Comparison of ENCODE assay signal across 8 cellular contexts in genomic region chr11:8963569-8964323, GRCh38. TPM values are rescaled to one million over a fixed set of nuclear protein-coding genes. Genes with fewer than 3 reads are reported as not detected.
A peak's percentile ranks its signal among the peaks of the same experiment; 100 is the strongest.
DNase-seq lines count a peak whose midpoint lies in the region; FAIRE-seq and TF ChIP-seq lines count a peak whose summit lies in the region.

No MANE protein-coding gene starts in this region.

- H3K79me2 ChIP-seq in Loucy (ENCODE audit: insufficient read depth, low read length) = peaks cover 45% of the 10 kb centered on the region
- H3K79me2 ChIP-seq in SK-N-SH (ENCODE audit: insufficient read depth) = peaks cover 55% of the 10 kb centered on the region

- peak overlapping the region; percentile 93 for H3K4me3 ChIP-seq in H7 (ENCODE audit: insufficient read depth, low read depth, low read length)
- H3K4me3 ChIP-seq in Loucy (ENCODE audit: low read length, poor library complexity, severe bottlenecking) = peak overlapping the region; percentile 97
- peak overlapping the region; percentile 68 to 93 for H3K4me3 ChIP-seq in SK-N-SH (ENCODE audit: low read depth in 2 of 2, low read length in 1 of 2)
- peak overlapping the region; percentile 78 for H3K4me3 ChIP-seq in cardiac muscle cell

- TF ChIP-seq CTCF in Loucy (conservative IDR thresholded peaks at IDR 0.05; ENCODE audit: low read length) = no peak
- TF ChIP-seq CTCF in SK-N-SH (IDR thresholded peaks at IDR 0.05) = no peak
- TF ChIP-seq CTCF in cardiac muscle cell (IDR thresholded peaks at IDR 0.05; ENCODE audit: low read depth, low read length) = no peak
- no peak for TF ChIP-seq CTCF in progenitor cell of endocrine pancreas (IDR thresholded peaks at IDR 0.05; ENCODE audit: unreplicated experiment)

- H3K27ac ChIP-seq in SK-N-SH (ENCODE audit: low read depth in 2 of 2, low read length in 1 of 2) = peak overlapping the region; percentile 72 to 83
- peak overlapping the region; percentile 88 for H3K27ac ChIP-seq in cardiac muscle cell

- H2AFZ ChIP-seq in Loucy (ENCODE audit: low read length) (peak overlapping the region; percentile 97), SK-N-SH (ENCODE audit: low read depth) (peak overlapping the region; percentile 43)

- H3K9me2 ChIP-seq in Loucy (replicated peaks; ENCODE audit: low read depth, low read length) (no peaks in the 10 kb centered on the region), SK-N-SH (no peaks in the 10 kb centered on the region)

- WGBS in SK-N-SH (ENCODE audit: low lambda C conversion rate) = 5% methylated on average over 13 of the region's 39 CpGs

- peak overlapping the region; percentile 89 for H3K9ac ChIP-seq in Loucy (ENCODE audit: low read depth, low read length, poor library complexity, severe bottlenecking)
- H3K9ac ChIP-seq in SK-N-SH = peak overlapping the region; percentile 82

- H3K4me3 Mint-ChIP-seq in activated naive CD8-positive, alpha-beta T cell treated with anti-CD3 and anti-CD28 coated beads for 36 hours = peak overlapping the region; percentile 99
- H3K4me3 Mint-ChIP-seq in progenitor cell of endocrine pancreas (ENCODE audit: low read depth) = peak overlapping the region; percentile 89

- H3K4me1 ChIP-seq in Loucy (ENCODE audit: insufficient read depth, low read length, poor library complexity, severe bottlenecking) = peaks cover 30% of the 10 kb centered on the region
- peaks cover 10 to 13% of the 10 kb centered on the region in 2 experiments; a peak in 3 of 4 replicates for H3K4me1 ChIP-seq in SK-N-SH (ENCODE audit: control insufficient read depth in 1 of 2, insufficient read depth in 2 of 2, low read depth in 1 of 2, low read length in 1 of 2)
- H3K4me1 ChIP-seq in cardiac muscle cell (ENCODE audit: low read depth) = peaks cover 6% of the 10 kb centered on the region

- H3K9me3 ChIP-seq in Loucy (ENCODE audit: insufficient read depth, low read depth, low read length) = no peaks in the 10 kb centered on the region
- no peaks in the 10 kb centered on the region for H3K9me3 ChIP-seq in SK-N-SH
- H3K9me3 ChIP-seq in cardiac muscle cell (ENCODE audit: low read depth) = no peaks in the 10 kb centered on the region

- no peaks in the 10 kb centered on the region for H3K9me3 Mint-ChIP-seq in activated naive CD8-positive, alpha-beta T cell treated with anti-CD3 and anti-CD28 coated beads for 36 hours
- no peaks in the 10 kb centered on the region for H3K9me3 Mint-ChIP-seq in progenitor cell of endocrine pancreas (ENCODE audit: low read depth)

- DNase-seq in ELR (ENCODE audit: low read depth) (peak; percentile 77), H7 (peak; percentile 94), SK-N-SH (peak; percentile 85), cardiac muscle cell (ENCODE audit: low read depth in 1 of 2, low spot score in 1 of 2) (peak in 1 of 2 donors; percentile 90), progenitor cell of endocrine pancreas (ENCODE audit: low spot score, unreplicated experiment) (peak; percentile 59), urothelium cell line (ENCODE audit: low spot score) (peak; percentile 86)
- DNase-seq in activated naive CD8-positive, alpha-beta T cell treated with anti-CD3 and anti-CD28 coated beads for 36 hours = peak; percentile 80

- H4K20me1 ChIP-seq in Loucy (ENCODE audit: insufficient read depth, low read length, poor library complexity, severe bottlenecking) (peaks cover 25% of the 10 kb centered on the region), SK-N-SH (ENCODE audit: insufficient read depth) (no peaks in the 10 kb centered on the region)

- FAIRE-seq in urothelium cell line (lab: Jason Lieb, UNC) = no peak

- POLR2A ChIA-PET in SK-N-SH (lab: Yijun Ruan, JAX) = interaction anchor here (0.7 to 2.0 kb wide), 4 partner anchors 17 to 497 kb away, joined by 3 to 6 read pairs (median 4); partner anchors contain the start of gene ZNF143

- peaks cover 36% of the 10 kb centered on the region for H3K4me1 Mint-ChIP-seq in activated naive CD8-positive, alpha-beta T cell treated with anti-CD3 and anti-CD28 coated beads for 36 hours
- peaks cover 12% of the 10 kb centered on the region for H3K4me1 Mint-ChIP-seq in progenitor cell of endocrine pancreas (ENCODE audit: low read depth)

- H3K27me3 Mint-ChIP-seq in activated naive CD8-positive, alpha-beta T cell treated with anti-CD3 and anti-CD28 coated beads for 36 hours = no peaks in the 10 kb centered on the region
- no peaks in the 10 kb centered on the region for H3K27me3 Mint-ChIP-seq in progenitor cell of endocrine pancreas

- peak overlapping the region; percentile 99 for H3K4me2 ChIP-seq in Loucy (ENCODE audit: low read depth, low read length, poor library complexity, severe bottlenecking)
- peak overlapping the region; percentile 96 for H3K4me2 ChIP-seq in SK-N-SH

- no peak for TF ChIP-seq EP300 in SK-N-SH (IDR thresholded peaks at IDR 0.05; ENCODE audit: borderline replicate concordance in 1 of 2, low read depth in 1 of 2, low read length in 1 of 2)

- H3K27ac Mint-ChIP-seq in activated naive CD8-positive, alpha-beta T cell treated with anti-CD3 and anti-CD28 coated beads for 36 hours = peak overlapping the region; percentile 92
- peak overlapping the region; percentile 79 for H3K27ac Mint-ChIP-seq in progenitor cell of endocrine pancreas

- H3K27me3 ChIP-seq in H7 (ENCODE audit: control insufficient read depth, insufficient read depth, low read length) (no peaks in the 10 kb centered on the region), Loucy (ENCODE audit: insufficient read depth, low read length, poor library complexity, severe bottlenecking) (no peaks in the 10 kb centered on the region), SK-N-SH (ENCODE audit: insufficient read depth) (no peaks in the 10 kb centered on the region), cardiac muscle cell (no peaks in the 10 kb centered on the region)

- H3F3A ChIP-seq in Loucy (ENCODE audit: low read depth) (no peaks in the 10 kb centered on the region), SK-N-SH (replicated peaks; ENCODE audit: insufficient read depth) (peaks cover 5% of the 10 kb centered on the region)

- no peak for TF ChIP-seq RAD21 in SK-N-SH (IDR thresholded peaks at IDR 0.05; ENCODE audit: low read length)

- peaks cover 3% of the 10 kb centered on the region for H3K36me3 Mint-ChIP-seq in activated naive CD8-positive, alpha-beta T cell treated with anti-CD3 and anti-CD28 coated beads for 36 hours
- H3K36me3 Mint-ChIP-seq in progenitor cell of endocrine pancreas (ENCODE audit: insufficient read depth) = no peaks in the 10 kb centered on the region

- H3K36me3 ChIP-seq in H7 (replicated peaks; ENCODE audit: control insufficient read depth, insufficient read depth, low read length) (no peaks in the 10 kb centered on the region), Loucy (ENCODE audit: insufficient read depth, low read length) (0 out of 2 replicates have a peak, but pooled peaks cover 3% of the 10 kb centered on the region), SK-N-SH (replicated peaks in 1 of 2; ENCODE audit: control insufficient read depth in 1 of 2, insufficient read depth in 2 of 2, low read length in 1 of 2) (peaks cover 1 to 3% of the 10 kb centered on the region in 2 experiments), cardiac muscle cell (no peaks in the 10 kb centered on the region)

- CTCF ChIA-PET in SK-N-SH (lab: Yijun Ruan, JAX) = interaction anchor here (0.9 to 3.0 kb wide), 6 partner anchors 15 to 64 kb away, joined by 3 to 21 read pairs (median 4); partner anchors contain the start of gene AKIP1

RNA-seq across cellular contexts. Expression of gene TMEM9B, which starts 0.5 kb away (rescaled TPM):
- 8.5 and 9.9 TPM in 2 replicates for total RNA-seq in H7 (2014; rRNA removed; shearing (Covaris generic))
- polyA plus RNA-seq in SK-N-SH (2012; rRNA removed) (21.8 and 29.3 TPM in 2 replicates), cardiac muscle cell (36.2 and 39.4 TPM in 2 replicates)
- 35.0 and 40.0 TPM in 2 replicates for polyA plus RNA-seq in SK-N-SH (2012; cell fraction: cytosol; rRNA removed)
- polyA plus RNA-seq in SK-N-SH (2012; cell fraction: nucleus; rRNA removed) = 3.8 and 9.8 TPM in 2 replicates
- total RNA-seq in activated naive CD8-positive, alpha-beta T cell treated with anti-CD3 and anti-CD28 coated beads for 36 hours = 10 to 100 TPM; 21.1 to 22.3 TPM
- total RNA-seq in cardiac muscle cell (15.4 and 20.9 TPM in 2 replicates), progenitor cell of endocrine pancreas (20.4 and 21.2 TPM in 2 replicates)

RNA-seq across cellular contexts. Expression of gene ASCL3, which starts 20.9 kb away (rescaled TPM):
- not detected in 2 replicates for total RNA-seq in H7 (2014; rRNA removed; shearing (Covaris generic))
- not detected in 2 replicates for polyA plus RNA-seq in SK-N-SH (2012; rRNA removed)
- polyA plus RNA-seq in SK-N-SH (2012; cell fraction: cytosol; rRNA removed) = not detected in 2 replicates
- polyA plus RNA-seq in SK-N-SH (2012; cell fraction: nucleus; rRNA removed) = not detected in 2 replicates
- not detected for total RNA-seq in activated naive CD8-positive, alpha-beta T cell treated with anti-CD3 and anti-CD28 coated beads for 36 hours
- not detected in 2 replicates for total RNA-seq in cardiac muscle cell
- polyA plus RNA-seq in cardiac muscle cell = not detected in 2 replicates
- not detected in 2 replicates for total RNA-seq in progenitor cell of endocrine pancreas

RNA-seq across cellular contexts. Expression of gene C11orf16, which starts 31.0 kb away (rescaled TPM):
- not detected in 2 replicates for total RNA-seq in H7 (2014; rRNA removed; shearing (Covaris generic))
- not detected in 2 replicates for polyA plus RNA-seq in SK-N-SH (2012; rRNA removed)
- polyA plus RNA-seq in SK-N-SH (2012; cell fraction: cytosol; rRNA removed) = not detected in 2 replicates
- not detected in 2 replicates for polyA plus RNA-seq in SK-N-SH (2012; cell fraction: nucleus; rRNA removed)
- total RNA-seq in activated naive CD8-positive, alpha-beta T cell treated with anti-CD3 and anti-CD28 coated beads for 36 hours = not detected
- total RNA-seq in cardiac muscle cell = not detected in 2 replicates
- polyA plus RNA-seq in cardiac muscle cell = not detected in 2 replicates
- total RNA-seq in progenitor cell of endocrine pancreas = not detected in 2 replicates

RNA-seq across cellular contexts. Expression of gene NRIP3, which starts 40.1 kb away (rescaled TPM):
- total RNA-seq in H7 (2014; rRNA removed; shearing (Covaris generic)) = 1.9 and 5.0 TPM in 2 replicates
- 2.1 and 2.6 TPM in 2 replicates for polyA plus RNA-seq in SK-N-SH (2012; rRNA removed)
- 1.7 and 2.3 TPM in 2 replicates for polyA plus RNA-seq in SK-N-SH (2012; cell fraction: cytosol; rRNA removed)
- polyA plus RNA-seq in SK-N-SH (2012; cell fraction: nucleus; rRNA removed) = 1.7 and 3.4 TPM in 2 replicates
- 1 to 10 TPM in 1 of 2 experiments, under 1 TPM in 1; 0.95 to 1.5 TPM for total RNA-seq in activated naive CD8-positive, alpha-beta T cell treated with anti-CD3 and anti-CD28 coated beads for 36 hours
- 2.1 and 2.5 TPM in 2 replicates for total RNA-seq in cardiac muscle cell
- 0.04 and 0.57 TPM in 2 replicates for polyA plus RNA-seq in cardiac muscle cell
- 0.33 and 0.65 TPM in 2 replicates for total RNA-seq in progenitor cell of endocrine pancreas

RNA-seq across cellular contexts. Expression of gene AKIP1, which starts 52.8 kb away (rescaled TPM):
- total RNA-seq in H7 (2014; rRNA removed; shearing (Covaris generic)) = 41.8 and 50.3 TPM in 2 replicates
- 47.9 and 55.3 TPM in 2 replicates for polyA plus RNA-seq in SK-N-SH (2012; rRNA removed)
- polyA plus RNA-seq in SK-N-SH (2012; cell fraction: cytosol; rRNA removed) = 53.6 and 56.8 TPM in 2 replicates
- 24.1 and 28.4 TPM in 2 replicates for polyA plus RNA-seq in SK-N-SH (2012; cell fraction: nucleus; rRNA removed)
- total RNA-seq in activated naive CD8-positive, alpha-beta T cell treated with anti-CD3 and anti-CD28 coated beads for 36 hours = 10 to 100 TPM; 29.1 to 30.7 TPM
- 26.2 and 33.7 TPM in 2 replicates for total RNA-seq in cardiac muscle cell
- 51.1 and 55.2 TPM in 2 replicates for polyA plus RNA-seq in cardiac muscle cell
- total RNA-seq in progenitor cell of endocrine pancreas = 15.7 and 16.5 TPM in 2 replicates
